In genomic region chr7:17782216-17782549, GRCh38 we compare ENCODE assay signal across 28 cellular contexts.
"Had no signal": no experiment of that assay in that cellular context is flagged by ENCODE, and none has a peak within 500 bp of the region (broad histone marks: within the 10 kb centered on the region; RNA-seq: fewer than 3 reads in every experiment).

No MANE protein-coding gene starts in this region.

- H3K4me1 Mint-ChIP-seq: immature natural killer cell; mesothelial cell of epicardium; naive thymus-derived CD4-positive, alpha-beta T cell; stimulated activated memory B cell treated with anti-CD40 and anti-IgM and Interleukin-4, amounts not matched to agents 10 μg/mL and 1 μg/mL and 100 μg/mL, for 72 hours had no signal

- H3K27me3 Mint-ChIP-seq: natural killer cell treated with Interleukin-12 subunit alpha and Interleukin-12 subunit beta and Interleukin-15 and Interleukin-18, amount 100 ng/mL, for 72 hours; progenitor cell of endocrine pancreas; stimulated activated memory B cell treated with anti-CD40 and anti-IgM and Interleukin-4, amounts not matched to agents 10 μg/mL and 1 μg/mL and 100 μg/mL, for 72 hours had no signal

- FAIRE-seq: islet of Langerhans, kidney had no signal

- H3K36me3 Mint-ChIP-seq: immature natural killer cell; mesothelial cell of epicardium; natural killer cell treated with Interleukin-12 subunit alpha and Interleukin-12 subunit beta and Interleukin-15 and Interleukin-18, amount 100 ng/mL, for 72 hours; stimulated activated memory B cell treated with anti-CD40 and anti-IgM and Interleukin-4, amounts not matched to agents 10 μg/mL and 1 μg/mL and 100 μg/mL, for 72 hours had no signal

- H3K4me2 ChIP-seq: smooth muscle cell had no signal

- H3K4me1 ChIP-seq: left lung, lower lobe of right lung, right atrium auricular region, right lobe of liver, testis, thyroid gland, transverse colon, upper lobe of left lung had no signal

- H3K4me3 ChIP-seq: left lung, lower lobe of right lung, mucosa of descending colon, ovary, right atrium auricular region, right lobe of liver, smooth muscle cell, stomach, testis, thyroid gland, transverse colon, upper lobe of left lung, vagina had no signal

- H3K27ac ChIP-seq: left lung, lower lobe of right lung, ovary, right atrium auricular region, right lobe of liver, stomach, testis, thyroid gland, transverse colon, upper lobe of left lung, vagina had no signal

- H3K27ac Mint-ChIP-seq: immature natural killer cell; mesothelial cell of epicardium; naive thymus-derived CD4-positive, alpha-beta T cell; natural killer cell treated with Interleukin-12 subunit alpha and Interleukin-12 subunit beta and Interleukin-15 and Interleukin-18, amount 100 ng/mL, for 72 hours; progenitor cell of endocrine pancreas; stimulated activated memory B cell treated with anti-CD40 and anti-IgM and Interleukin-4, amounts not matched to agents 10 μg/mL and 1 μg/mL and 100 μg/mL, for 72 hours had no signal

- ATAC-seq: left colon; left lung; lower lobe of right lung; naive thymus-derived CD4-positive, alpha-beta T cell; natural killer cell treated with Interleukin-12 subunit alpha and Interleukin-12 subunit beta and Interleukin-15 and Interleukin-18, amount 100 ng/mL, for 72 hours; right lobe of liver; stimulated activated memory B cell treated with anti-CD40 and anti-IgM and Interleukin-4, amounts not matched to agents 10 μg/mL and 1 μg/mL and 100 μg/mL, for 72 hours; stimulated activated naive CD8-positive, alpha-beta T cell treated with anti-CD3 and anti-CD28 coated beads, Interleukin-15, Interleukin-2, amounts not matched to agents 100 U/mL and 50 U/mL, for 24 hours had no signal

- H3K9me3 ChIP-seq: left lung, lower lobe of right lung, mucosa of descending colon, ovary, right atrium auricular region, right lobe of liver, stomach, testis, thyroid gland, transverse colon, upper lobe of left lung, vagina had no signal

- H3K36me3 ChIP-seq: left lung, lower lobe of right lung, ovary, right atrium auricular region, right lobe of liver, stomach, thyroid gland, transverse colon, upper lobe of left lung, vagina had no signal

- H3K4me3 Mint-ChIP-seq: immature natural killer cell; mesothelial cell of epicardium; naive thymus-derived CD4-positive, alpha-beta T cell; natural killer cell treated with Interleukin-12 subunit alpha and Interleukin-12 subunit beta and Interleukin-15 and Interleukin-18, amount 100 ng/mL, for 72 hours; stimulated activated memory B cell treated with anti-CD40 and anti-IgM and Interleukin-4, amounts not matched to agents 10 μg/mL and 1 μg/mL and 100 μg/mL, for 72 hours had no signal

- H3K27me3 ChIP-seq: left lung, ovary, right atrium auricular region, right lobe of liver, stomach, testis, thyroid gland, transverse colon, upper lobe of left lung, vagina had no signal

- H3K9me3 Mint-ChIP-seq: immature natural killer cell; mesothelial cell of epicardium; naive thymus-derived CD4-positive, alpha-beta T cell; natural killer cell treated with Interleukin-12 subunit alpha and Interleukin-12 subunit beta and Interleukin-15 and Interleukin-18, amount 100 ng/mL, for 72 hours; stimulated activated memory B cell treated with anti-CD40 and anti-IgM and Interleukin-4, amounts not matched to agents 10 μg/mL and 1 μg/mL and 100 μg/mL, for 72 hours had no signal

- DNase-seq: immature natural killer cell; kidney; left colon; left lung; lower lobe of right lung; mesendoderm; mucosa of descending colon; naive thymus-derived CD4-positive, alpha-beta T cell; ovary; right lobe of liver; stimulated activated CD4-positive, alpha-beta T cell treated with anti-CD3 and anti-CD28 coated beads, Interleukin-1b, Interleukin-23, amount 100 ng/mL, for 48 hours; stimulated activated CD4-positive, alpha-beta T cell treated with anti-CD3 and anti-CD28 coated beads, Interleukin-2, amount 100 ng/mL, for 48 hours; stimulated activated CD4-positive, alpha-beta T cell treated with anti-CD3 and anti-CD28 coated beads, Interleukin-4, amount 100 ng/mL, for 4 hours; stimulated activated CD8-positive, alpha-beta memory T cell treated with anti-CD3 and anti-CD28 coated beads, Interleukin-4, amount 100 ng/mL, for 48 hours; stimulated activated naive CD8-positive, alpha-beta T cell treated with anti-CD3 and anti-CD28 coated beads, Interleukin-15, Interleukin-2, amounts not matched to agents 100 U/mL and 50 U/mL, for 24 hours; stomach; testis; thyroid gland; transverse colon; upper lobe of left lung had no signal
